1 cellular context compared by ENCODE assay signal in genomic region chr14:55097894-55098560, GRCh38.
TF ChIP-seq lines count a peak whose summit lies in the region.

No MANE protein-coding gene starts in this region.

TF ChIP-seq in K562, 482 proteins besides CTCF, POLR2A, EP300 and RAD21:
- TF ChIP-seq CBX5 (IDR thresholded peaks at IDR 0.05; ENCODE audit: borderline replicate concordance, low read depth) (no peak), NFXL1 (CRISPR knock-in tag; IDR thresholded peaks at IDR 0.05) (no peak), BRD4 (IDR thresholded peaks at IDR 0.05) (no peak), FOXK2 (conservative IDR thresholded peaks at IDR 0.05 in 1 of 2, IDR thresholded peaks at IDR 0.05 in 1 of 2; ENCODE audit: low read depth in 2 of 2) (no peak), ZNF589 (CRISPR knock-in tag; IDR thresholded peaks at IDR 0.05; ENCODE audit: low read depth) (peak; percentile 51; the same call in 1 of the 2 replicates), CGGBP1 (CRISPR knock-in tag; IDR thresholded peaks at IDR 0.05) (no peak), STAT5B (CRISPR knock-in tag; IDR thresholded peaks at IDR 0.05) (no peak), MGA (IDR thresholded peaks at IDR 0.05) (peak; percentile 62), MCM5 (IDR thresholded peaks at IDR 0.05; ENCODE audit: low read depth) (no peak), ZNF766 (CRISPR knock-in tag; conservative IDR thresholded peaks at IDR 0.05) (peak; percentile 46; the same call in 1 of the 2 replicates), L3MBTL2 (IDR thresholded peaks at IDR 0.05) (peak; percentile 53; the same call in 1 of the 2 replicates), NONO (IDR thresholded peaks at IDR 0.05; ENCODE audit: low read depth in 2 of 2, low read length in 1 of 2) (no peak)
- TF ChIP-seq, protein P1, sequence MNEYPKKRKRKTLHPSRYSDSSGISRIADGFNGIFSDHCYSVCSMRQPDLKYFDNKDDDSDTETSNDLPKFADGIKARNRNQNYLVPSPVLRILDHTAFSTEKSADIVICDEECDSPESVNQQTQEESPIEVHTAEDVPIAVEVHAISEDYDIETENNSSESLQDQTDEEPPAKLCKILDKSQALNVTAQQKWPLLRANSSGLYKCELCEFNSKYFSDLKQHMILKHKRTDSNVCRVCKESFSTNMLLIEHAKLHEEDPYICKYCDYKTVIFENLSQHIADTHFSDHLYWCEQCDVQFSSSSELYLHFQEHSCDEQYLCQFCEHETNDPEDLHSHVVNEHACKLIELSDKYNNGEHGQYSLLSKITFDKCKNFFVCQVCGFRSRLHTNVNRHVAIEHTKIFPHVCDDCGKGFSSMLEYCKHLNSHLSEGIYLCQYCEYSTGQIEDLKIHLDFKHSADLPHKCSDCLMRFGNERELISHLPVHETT (CRISPR knock-in tag; conservative IDR thresholded peaks at IDR 0.05 in 1 of 2, IDR thresholded peaks at IDR 0.05 in 1 of 2): peak in 1 of 2 experiments; percentile 42; a peak in 1 of 4 replicates
- TF ChIP-seq, protein P2, sequence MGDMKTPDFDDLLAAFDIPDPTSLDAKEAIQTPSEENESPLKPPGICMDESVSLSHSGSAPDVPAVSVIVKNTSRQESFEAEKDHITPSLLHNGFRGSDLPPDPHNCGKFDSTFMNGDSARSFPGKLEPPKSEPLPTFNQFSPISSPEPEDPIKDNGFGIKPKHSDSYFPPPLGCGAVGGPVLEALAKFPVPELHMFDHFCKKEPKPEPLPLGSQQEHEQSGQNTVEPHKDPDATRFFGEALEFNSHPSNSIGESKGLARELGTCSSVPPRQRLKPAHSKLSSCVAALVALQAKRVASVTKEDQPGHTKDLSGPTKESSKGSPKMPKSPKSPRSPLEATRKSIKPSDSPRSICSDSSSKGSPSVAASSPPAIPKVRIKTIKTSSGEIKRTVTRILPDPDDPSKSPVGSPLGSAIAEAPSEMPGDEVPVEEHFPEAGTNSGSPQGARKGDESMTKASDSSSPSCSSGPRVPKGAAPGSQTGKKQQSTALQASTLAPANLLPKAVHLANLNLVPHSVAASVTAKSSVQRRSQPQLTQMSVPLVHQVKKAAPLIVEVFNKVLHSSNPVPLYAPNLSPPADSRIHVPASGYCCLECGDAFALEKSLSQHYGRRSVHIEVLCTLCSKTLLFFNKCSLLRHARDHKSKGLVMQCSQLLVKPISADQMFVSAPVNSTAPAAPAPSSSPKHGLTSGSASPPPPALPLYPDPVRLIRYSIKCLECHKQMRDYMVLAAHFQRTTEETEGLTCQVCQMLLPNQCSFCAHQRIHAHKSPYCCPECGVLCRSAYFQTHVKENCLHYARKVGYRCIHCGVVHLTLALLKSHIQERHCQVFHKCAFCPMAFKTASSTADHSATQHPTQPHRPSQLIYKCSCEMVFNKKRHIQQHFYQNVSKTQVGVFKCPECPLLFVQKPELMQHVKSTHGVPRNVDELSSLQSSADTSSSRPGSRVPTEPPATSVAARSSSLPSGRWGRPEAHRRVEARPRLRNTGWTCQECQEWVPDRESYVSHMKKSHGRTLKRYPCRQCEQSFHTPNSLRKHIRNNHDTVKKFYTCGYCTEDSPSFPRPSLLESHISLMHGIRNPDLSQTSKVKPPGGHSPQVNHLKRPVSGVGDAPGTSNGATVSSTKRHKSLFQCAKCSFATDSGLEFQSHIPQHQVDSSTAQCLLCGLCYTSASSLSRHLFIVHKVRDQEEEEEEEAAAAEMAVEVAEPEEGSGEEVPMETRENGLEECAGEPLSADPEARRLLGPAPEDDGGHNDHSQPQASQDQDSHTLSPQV (IDR thresholded peaks at IDR 0.05): peak; percentile 70; the same call in 1 of the 2 replicates
